Comparison of ENCODE assay signal across 18 cellular contexts in the genomic region with DNA sequence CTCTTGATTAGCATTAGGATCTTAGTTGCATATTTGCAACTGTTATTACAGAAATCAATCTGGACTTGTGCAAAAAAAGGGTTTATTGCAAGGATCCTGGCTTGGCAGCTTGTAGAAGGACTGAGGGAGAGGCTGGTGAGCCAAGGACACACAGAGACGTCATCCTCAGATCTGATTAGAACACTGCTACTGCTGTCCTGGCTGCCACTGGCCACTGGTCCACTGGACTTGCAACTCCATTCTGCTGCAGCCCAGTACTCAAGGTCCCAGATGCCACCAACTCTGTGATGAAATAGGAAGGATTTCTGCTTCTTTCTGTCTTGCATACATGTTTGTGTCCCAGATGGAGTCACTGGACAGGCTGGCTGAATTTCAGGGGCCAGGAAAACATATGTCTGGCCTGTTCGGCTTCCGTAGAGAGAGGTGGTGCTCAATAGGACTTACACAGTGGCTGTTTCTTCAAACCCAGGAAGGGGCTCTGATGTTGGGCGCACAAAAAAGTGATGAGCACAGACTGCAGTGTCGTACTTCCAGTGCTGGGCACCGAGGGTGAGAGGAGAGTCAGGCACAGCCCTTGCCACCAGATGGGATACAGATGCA.
"Had no signal": no experiment of that assay in that cellular context is flagged by ENCODE, and none has a peak within 500 bp of the region (broad histone marks: within the 10 kb centered on the region; RNA-seq: fewer than 3 reads in every experiment).

No MANE protein-coding gene starts in this region.

- FAIRE-seq: colon had no signal

- H3K4me3 Mint-ChIP-seq: activated CD4-positive, alpha-beta T cell treated with anti-CD3 and anti-CD28 coated beads for 36 hours; activated naive CD4-positive, alpha-beta T cell treated with anti-CD3 and anti-CD28 coated beads, Interleukin-2, amount 50 U/mL, for 24 hours; immature natural killer cell; natural killer cell; T-helper 1 cell treated with Interleukin-12 subunit alpha and Interleukin-12 subunit beta and Interleukin-4 antibody, amounts not matched to agents 30 μg/mL and 1 μg/mL, for 36 hours had no signal

- H3K36me3 ChIP-seq: neutrophil, tibial nerve had no signal

- H3K9me3 ChIP-seq: neutrophil had no signal

- H3K27ac ChIP-seq: neutrophil, skin epidermis, tibial nerve had no signal

- DNase-seq: activated CD4-positive, alpha-beta T cell treated with anti-CD3 and anti-CD28 coated beads for 36 hours; activated T-cell treated with anti-CD3 and anti-CD28 coated beads, Interleukin-2, amount 50 U/mL, for 1 hour; caudate nucleus; effector CD4-positive, alpha-beta T cell; foreskin melanocyte; immature natural killer cell; mucosa of descending colon; natural killer cell; retina; stimulated activated CD4-positive, alpha-beta T cell treated with anti-CD3 and anti-CD28 coated beads, Interleukin-4, amount 100 ng/mL, for 24 hours; stimulated activated naive CD4-positive, alpha-beta T cell had no signal

- H3K4me1 ChIP-seq: tibial nerve had no signal

- ATAC-seq: activated CD4-positive, alpha-beta T cell treated with anti-CD3 and anti-CD28 coated beads for 36 hours; mucosa of descending colon; natural killer cell had no signal

- H3K4me3 ChIP-seq: mucosa of descending colon, skin epidermis, tibial nerve had no signal

- H3K27ac Mint-ChIP-seq: activated CD4-positive, alpha-beta T cell treated with anti-CD3 and anti-CD28 coated beads for 36 hours; activated naive CD4-positive, alpha-beta T cell treated with anti-CD3 and anti-CD28 coated beads, Interleukin-2, amount 50 U/mL, for 24 hours; activated T-helper 2 cell treated with anti-CD3 and anti-CD28 coated beads, Interferon-gamma antibody, Interleukin-2, Interleukin-4, amounts not matched to agents 10 μg/mL and 5 μg/mL and 100 μg/mL, durations not matched to agents 14 hours and 24 hours and 36 hours; immature natural killer cell; natural killer cell; T-helper 1 cell treated with Interleukin-12 subunit alpha and Interleukin-12 subunit beta and Interleukin-4 antibody, amounts not matched to agents 30 μg/mL and 1 μg/mL, for 36 hours had no signal

- H3K27me3 ChIP-seq: tibial nerve had no signal

- H3K36me3 Mint-ChIP-seq: activated naive CD4-positive, alpha-beta T cell treated with anti-CD3 and anti-CD28 coated beads, Interleukin-2, amount 50 U/mL, for 24 hours; immature natural killer cell had no signal

- H3K4me1 Mint-ChIP-seq: activated CD4-positive, alpha-beta T cell treated with anti-CD3 and anti-CD28 coated beads for 36 hours; activated naive CD4-positive, alpha-beta T cell treated with anti-CD3 and anti-CD28 coated beads, Interleukin-2, amount 50 U/mL, for 24 hours; immature natural killer cell; natural killer cell had no signal
